In the genomic region with DNA sequence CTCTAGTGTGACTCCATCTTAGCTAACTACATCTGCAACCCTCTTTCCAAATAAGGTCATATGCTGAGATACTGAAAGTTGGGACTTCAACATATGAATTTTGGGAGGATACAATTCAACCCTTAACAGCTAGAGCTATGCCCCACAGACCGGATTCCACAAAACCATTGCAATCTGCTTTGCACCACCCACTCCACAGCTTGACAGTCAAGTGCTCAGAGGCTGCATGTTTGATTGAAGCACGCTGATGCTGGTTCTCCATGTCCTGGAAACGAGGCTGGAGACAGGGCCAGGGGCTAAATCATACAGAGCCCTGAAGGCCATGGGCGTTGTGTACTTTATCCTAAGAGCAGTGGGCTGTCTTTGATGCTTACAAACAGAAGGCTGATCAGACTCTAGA, we compare ENCODE assay signal across 27 cellular contexts.
"Had no signal": no experiment of that assay in that cellular context is flagged by ENCODE, and none has a peak within 500 bp of the region (broad histone marks: within the 10 kb centered on the region; RNA-seq: fewer than 3 reads in every experiment).

No MANE protein-coding gene starts in this region.

- H3K4me1 ChIP-seq: neural progenitor cell, parathyroid adenoma, psoas muscle, right lobe of liver, sigmoid colon, stomach, thyroid gland, upper lobe of left lung, vagina had no signal

- H3K27me3 ChIP-seq: neural progenitor cell, ovary, right lobe of liver, sigmoid colon, thyroid gland, tibial nerve, upper lobe of left lung, vagina had no signal

- H3K4me3 ChIP-seq: neural progenitor cell, ovary, psoas muscle, right lobe of liver, sigmoid colon, stomach, thoracic aorta, thyroid gland, tibial nerve, upper lobe of left lung, vagina had no signal

- ATAC-seq: psoas muscle; right cardiac atrium; right lobe of liver; stimulated activated effector memory CD8-positive, alpha-beta T cell treated with anti-CD3 and anti-CD28 coated beads, Interleukin-12 subunit alpha, Interleukin-12 subunit beta, amount 100 ng/mL, for 72 hours; stimulated activated naive B cell treated with anti-CD40 and anti-IgM and Interleukin-4, amounts not matched to agents 10 μg/mL and 1 μg/mL and 100 μg/mL, for 72 hours had no signal

- DNase-seq: occipital lobe; ovary; posterior cingulate gyrus; psoas muscle; right cardiac atrium; right lobe of liver; sigmoid colon; small intestine; stimulated activated CD4-positive, alpha-beta T cell treated with anti-CD3 and anti-CD28 coated beads, Interleukin-15, amount 100 ng/mL, for 24 hours; stimulated activated CD4-positive, alpha-beta T cell treated with anti-CD3 and anti-CD28 coated beads, Interleukin-2, amount 100 ng/mL, for 24 hours; stimulated activated CD4-positive, alpha-beta T cell treated with anti-CD3 and anti-CD28 coated beads, Interleukin-2, amount 100 ng/mL, for 48 hours; stimulated activated CD4-positive, alpha-beta T cell treated with anti-CD3 and anti-CD28 coated beads, Interleukin-4, amount 100 ng/mL, for 24 hours; stimulated activated naive B cell treated with anti-CD40 and anti-IgM and Interleukin-4, amounts not matched to agents 10 μg/mL and 1 μg/mL and 100 μg/mL, for 72 hours; stimulated activated naive CD4-positive, alpha-beta T cell treated with Interleukin-2 at 50 U/mL for 16 hours; stomach; thyroid gland; trophoblast cell; upper lobe of left lung had no signal

- H3K27ac ChIP-seq: neural progenitor cell, ovary, parathyroid adenoma, psoas muscle, right lobe of liver, sigmoid colon, stomach, thoracic aorta, thyroid gland, tibial nerve, upper lobe of left lung, vagina had no signal

- H3K4me1 Mint-ChIP-seq: stimulated activated effector memory CD8-positive, alpha-beta T cell treated with anti-CD3 and anti-CD28 coated beads, Interleukin-12 subunit alpha, Interleukin-12 subunit beta, amount 100 ng/mL, for 72 hours; stimulated activated naive B cell treated with anti-CD40 and anti-IgM and Interleukin-4, amounts not matched to agents 10 μg/mL and 1 μg/mL and 100 μg/mL, for 72 hours had no signal

- H3K36me3 Mint-ChIP-seq: neural progenitor cell; stimulated activated effector memory CD8-positive, alpha-beta T cell treated with anti-CD3 and anti-CD28 coated beads, Interleukin-12 subunit alpha, Interleukin-12 subunit beta, amount 100 ng/mL, for 72 hours; stimulated activated naive B cell treated with anti-CD40 and anti-IgM and Interleukin-4, amounts not matched to agents 10 μg/mL and 1 μg/mL and 100 μg/mL, for 72 hours had no signal

- H3K4me3 Mint-ChIP-seq: nephron; neural progenitor cell; stimulated activated effector memory CD8-positive, alpha-beta T cell treated with anti-CD3 and anti-CD28 coated beads, Interleukin-12 subunit alpha, Interleukin-12 subunit beta, amount 100 ng/mL, for 72 hours; stimulated activated naive B cell treated with anti-CD40 and anti-IgM and Interleukin-4, amounts not matched to agents 10 μg/mL and 1 μg/mL and 100 μg/mL, for 72 hours; stimulated activated naive CD8-positive, alpha-beta T cell treated with anti-CD3 and anti-CD28 coated beads, Interleukin-15, Interleukin-2, amounts not matched to agents 100 ng/mL and 50 ng/mL, for 24 hours had no signal

- H3K36me3 ChIP-seq: neural progenitor cell, ovary, right lobe of liver, sigmoid colon, stomach, thoracic aorta, thyroid gland, tibial nerve, upper lobe of left lung, vagina had no signal

- H3K27ac Mint-ChIP-seq: nephron; neural progenitor cell; progenitor cell of endocrine pancreas; stimulated activated effector memory CD8-positive, alpha-beta T cell treated with anti-CD3 and anti-CD28 coated beads, Interleukin-12 subunit alpha, Interleukin-12 subunit beta, amount 100 ng/mL, for 72 hours; stimulated activated naive B cell treated with anti-CD40 and anti-IgM and Interleukin-4, amounts not matched to agents 10 μg/mL and 1 μg/mL and 100 μg/mL, for 72 hours; stimulated activated naive CD8-positive, alpha-beta T cell treated with anti-CD3 and anti-CD28 coated beads, Interleukin-15, Interleukin-2, amounts not matched to agents 100 ng/mL and 50 ng/mL, for 24 hours had no signal

- H3K9me3 Mint-ChIP-seq: neural progenitor cell; stimulated activated effector memory CD8-positive, alpha-beta T cell treated with anti-CD3 and anti-CD28 coated beads, Interleukin-12 subunit alpha, Interleukin-12 subunit beta, amount 100 ng/mL, for 72 hours; stimulated activated naive B cell treated with anti-CD40 and anti-IgM and Interleukin-4, amounts not matched to agents 10 μg/mL and 1 μg/mL and 100 μg/mL, for 72 hours; stimulated activated naive CD8-positive, alpha-beta T cell treated with anti-CD3 and anti-CD28 coated beads, Interleukin-15, Interleukin-2, amounts not matched to agents 100 ng/mL and 50 ng/mL, for 24 hours had no signal

- H3K9me3 ChIP-seq: ovary, psoas muscle, right lobe of liver, sigmoid colon, stomach, thoracic aorta, thyroid gland, tibial nerve, upper lobe of left lung, vagina had no signal
